In the genomic region with DNA sequence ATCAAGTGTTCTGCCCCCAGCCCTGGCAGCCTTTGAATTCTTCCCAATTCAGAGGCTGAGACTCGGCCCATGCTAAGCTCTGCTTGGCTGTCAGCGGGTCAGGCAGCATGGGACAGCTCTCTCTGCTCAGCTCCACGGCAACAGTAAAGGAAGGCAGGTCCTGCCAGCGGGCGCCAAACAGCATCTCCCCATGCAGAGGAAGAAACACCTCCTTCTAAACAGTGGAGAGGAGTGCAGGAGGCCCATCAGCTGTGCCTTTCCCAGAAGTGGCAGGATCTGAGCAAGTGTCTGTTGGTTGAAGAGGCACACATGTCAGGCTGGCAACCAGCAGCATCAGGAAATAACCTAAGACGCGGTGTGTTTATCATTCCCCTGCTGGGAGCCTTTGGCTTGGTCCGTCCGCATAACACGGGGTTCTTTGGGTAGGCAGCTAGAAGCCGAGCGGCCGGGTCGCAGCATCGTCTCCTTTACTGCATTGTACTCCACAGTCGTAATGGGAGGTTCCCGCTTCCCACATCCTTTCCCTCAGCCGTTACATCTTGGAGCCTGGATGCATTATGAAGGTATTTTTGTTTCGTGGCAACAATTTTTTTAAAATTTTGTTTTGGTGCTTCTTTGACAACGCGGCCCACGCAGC, we compare ENCODE assay signal across 8 cellular contexts. TPM values are rescaled to one million over a fixed set of nuclear protein-coding genes. Genes with fewer than 3 reads are reported as not detected.
A peak's percentile ranks its signal among the peaks of the same experiment; 100 is the strongest.
DNase-seq lines count a peak whose midpoint lies in the region; ATAC-seq and TF ChIP-seq lines count a peak whose summit lies in the region.

No MANE protein-coding gene starts in this region.

- peak; percentile 8 for ATAC-seq in HG02870 (IDR thresholded peaks at IDR 0.05; ENCODE audit: unreplicated experiment)
- ATAC-seq in activated CD8-positive, alpha-beta T cell treated with anti-CD3 and anti-CD28 coated beads for 36 hours, result no peak

- POLR2A ChIA-PET in activated CD8-positive, alpha-beta T cell treated with anti-CD3 and anti-CD28 coated beads for 36 hours (lab: Charles Lee), result interaction anchor here (0.7 to 4.8 kb wide), 6 partner anchors 11 to 110 kb away, joined by 3 to 65 read pairs (median 6); no protein-coding TSS in a partner anchor

- DNase-seq in activated CD8-positive, alpha-beta T cell treated with anti-CD3 and anti-CD28 coated beads for 36 hours, result peak; percentile 52
- DNase-seq in left ventricle myocardium inferior (no peak), LoVo (ENCODE audit: low spot score) (no peak), glutamatergic neuron (no peak), SIG-M5 treated with dmso at 0.1 percent for 504 hours (lab: John Stamatoyannopoulos, UW; ENCODE audit: unreplicated experiment) (no peak), HT-29 (ENCODE audit: low spot score) (no peak)
- DNase-seq in stimulated activated CD4-positive, alpha-beta T cell treated with anti-CD3 and anti-CD28 coated beads, Interleukin-4, amount 100 ng/mL, for 24 hours, result peak; percentile 24

- intact Hi-C loops in activated CD8-positive, alpha-beta T cell treated with anti-CD3 and anti-CD28 coated beads for 36 hours (cut with micrococcal nuclease), result loop anchor here (5.0 kb wide), 1 partner anchor 108 kb away; no protein-coding TSS in a partner anchor
- intact Hi-C loops in left ventricle myocardium inferior (cut with micrococcal nuclease), result no loop called here

- H3K27me3 ChIP-seq in left ventricle myocardium inferior (ENCODE audit: low read depth), result no peaks in the 10 kb centered on the region

- H3K36me3 Mint-ChIP-seq in activated CD8-positive, alpha-beta T cell treated with anti-CD3 and anti-CD28 coated beads for 36 hours (ENCODE audit: low read depth), result peaks cover 40% of the 10 kb centered on the region
- H3K36me3 Mint-ChIP-seq in glutamatergic neuron (ENCODE audit: unreplicated experiment), result no peaks in the 10 kb centered on the region

- peaks cover 65% of the 10 kb centered on the region for H3K36me3 ChIP-seq in left ventricle myocardium inferior

- H3K27ac ChIP-seq in left ventricle myocardium inferior (replicated peaks), result peak overlapping the region; percentile 60

- no peak for TF ChIP-seq CTCF in activated CD8-positive, alpha-beta T cell treated with anti-CD3 and anti-CD28 coated beads for 36 hours (IDR thresholded peaks at IDR 0.05)
- TF ChIP-seq CTCF in left ventricle myocardium inferior (IDR thresholded peaks at IDR 0.05; ENCODE audit: borderline replicate concordance), result no peak
- TF ChIP-seq CTCF in glutamatergic neuron (IDR thresholded peaks at IDR 0.05; ENCODE audit: partially characterized antibody, unreplicated experiment), result no peak

- CTCF ChIA-PET in activated CD8-positive, alpha-beta T cell treated with anti-CD3 and anti-CD28 coated beads for 36 hours (lab: Charles Lee), result interaction anchor here (1.0 to 2.5 kb wide), 3 partner anchors 12 to 88 kb away, joined by 3 to 27 read pairs (median 13); no protein-coding TSS in a partner anchor

- H3K4me3 Mint-ChIP-seq in activated CD8-positive, alpha-beta T cell treated with anti-CD3 and anti-CD28 coated beads for 36 hours, result peak overlapping the region; percentile 73
- no peak overlapping the region for H3K4me3 Mint-ChIP-seq in glutamatergic neuron (ENCODE audit: unreplicated experiment)

- peaks cover 50% of the 10 kb centered on the region for H3K4me1 Mint-ChIP-seq in activated CD8-positive, alpha-beta T cell treated with anti-CD3 and anti-CD28 coated beads for 36 hours (ENCODE audit: low read depth)
- peaks cover 13% of the 10 kb centered on the region for H3K4me1 Mint-ChIP-seq in glutamatergic neuron (ENCODE audit: low read depth, unreplicated experiment)

- no peaks in the 10 kb centered on the region for H3K27me3 Mint-ChIP-seq in activated CD8-positive, alpha-beta T cell treated with anti-CD3 and anti-CD28 coated beads for 36 hours
- H3K27me3 Mint-ChIP-seq in glutamatergic neuron (ENCODE audit: unreplicated experiment), result peaks cover 1% of the 10 kb centered on the region

- peaks cover 1% of the 10 kb centered on the region for H3K9me3 Mint-ChIP-seq in activated CD8-positive, alpha-beta T cell treated with anti-CD3 and anti-CD28 coated beads for 36 hours
- H3K9me3 Mint-ChIP-seq in glutamatergic neuron (ENCODE audit: unreplicated experiment), result peaks cover 4% of the 10 kb centered on the region

- H3K9me3 ChIP-seq in left ventricle myocardium inferior (replicated peaks), result no peaks in the 10 kb centered on the region

- H3K4me1 ChIP-seq in left ventricle myocardium inferior, result peaks cover 18% of the 10 kb centered on the region

- no peak overlapping the region for H3K4me3 ChIP-seq in left ventricle myocardium inferior

- H3K27ac Mint-ChIP-seq in activated CD8-positive, alpha-beta T cell treated with anti-CD3 and anti-CD28 coated beads for 36 hours, result peak overlapping the region; percentile 99
- no peak overlapping the region for H3K27ac Mint-ChIP-seq in glutamatergic neuron (ENCODE audit: unreplicated experiment)

RNA-seq across cellular contexts. Expression of a gene that starts 42.7 kb away (rescaled TPM):
- 10 to 100 TPM; 21.2 to 21.3 TPM for total RNA-seq in activated CD8-positive, alpha-beta T cell treated with anti-CD3 and anti-CD28 coated beads for 36 hours
- total RNA-seq in left ventricle myocardium inferior, result 6.1 TPM
- 312 TPM for total RNA-seq in glutamatergic neuron (ENCODE audit: unreplicated experiment)
- 6.9 and 7.0 TPM in 2 replicates for total RNA-seq in HT-29 (2014; rRNA removed; shearing (Covaris generic))

Comparison
In these comparisons a context has a peak if more than half of its experiments do, and no peak if none do; other contexts are left out.
1. DNase-seq: peak in activated CD8-positive, alpha-beta T cell treated with anti-CD3 and anti-CD28 coated beads for 36 hours (single experiment) and stimulated activated CD4-positive, alpha-beta T cell treated with anti-CD3 and anti-CD28 coated beads, Interleukin-4, amount 100 ng/mL, for 24 hours (single experiment); none in left ventricle myocardium inferior (single experiment), LoVo (single experiment), glutamatergic neuron (single experiment), SIG-M5 treated with dmso at 0.1 percent for 504 hours (single experiment) and HT-29 (single experiment).
2. RNA of a gene that starts 42.7 kb away (total RNA-seq): 312 TPM in glutamatergic neuron (single experiment); 21.2 to 21.3 TPM in activated CD8-positive, alpha-beta T cell treated with anti-CD3 and anti-CD28 coated beads for 36 hours, 6.9 to 7.0 TPM in HT-29 and 6.1 TPM in left ventricle myocardium inferior (single experiment); every median in the first group is over 10 times any median in the second.